Comparison of ENCODE assay signal across 26 cellular contexts in the genomic region with DNA sequence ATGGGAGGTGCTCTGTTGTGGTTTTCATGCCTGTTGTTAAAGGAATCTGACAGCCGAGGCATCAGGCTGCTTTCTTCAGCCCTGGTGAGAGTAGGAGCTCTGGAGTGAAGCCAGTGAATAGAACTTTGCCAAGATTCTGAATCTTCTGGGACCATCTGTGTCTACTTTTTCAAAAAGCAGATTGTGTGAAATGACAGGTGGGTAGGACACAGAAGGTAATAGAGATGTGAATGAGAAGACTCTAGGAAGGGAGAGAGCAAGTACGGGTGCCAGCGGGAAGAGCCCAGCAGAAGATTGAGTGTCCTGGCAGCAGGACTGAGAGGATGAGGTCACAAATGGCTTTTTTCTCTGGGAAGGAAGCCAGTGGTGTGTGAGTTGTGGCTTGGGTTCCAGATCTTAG.
A peak's percentile ranks its signal among the peaks of the same experiment; 100 is the strongest.
DNase-seq lines count a peak whose midpoint lies in the region; ATAC-seq and TF ChIP-seq lines count a peak whose summit lies in the region.
"Had no signal": no experiment of that assay in that cellular context is flagged by ENCODE, and none has a peak within 500 bp of the region (broad histone marks: within the 10 kb centered on the region; RNA-seq: fewer than 3 reads in every experiment).

No MANE protein-coding gene starts in this region.

- in situ Hi-C loops in astrocyte of the cerebellum (cut with HindIII; ENCODE audit: low sequenced_read_pairs), result no loop called here

- no peak for ATAC-seq in GM18858 (IDR thresholded peaks at IDR 0.05; ENCODE audit: unreplicated experiment)
- ATAC-seq: activated T-cell treated with anti-CD3 and anti-CD28 coated beads, Interleukin-2, amount 50 U/mL, for 72 hours; CD8-positive, alpha-beta T cell; gastroesophageal sphincter had no signal

- H3K4me3 ChIP-seq in astrocyte of the cerebellum (ENCODE audit: low read depth, low read length), result no peak overlapping the region
- no peak overlapping the region for H3K4me3 ChIP-seq in fibroblast of the aortic adventitia (ENCODE audit: low read depth, low read length)
- H3K4me3 ChIP-seq: gastroesophageal sphincter, GM23248, ovary, SK-N-MC, thoracic aorta had no signal

- DNase-seq in NCI-H2196 (lab: John Stamatoyannopoulos, UW; ENCODE audit: unreplicated experiment) (peak; percentile 38), NCI-H2196 treated with DMSO at 0.1 percent for 48 hours (lab: John Stamatoyannopoulos, UW; ENCODE audit: unreplicated experiment) (no peak), astrocyte of the cerebellum (ENCODE audit: low read depth) (peak; percentile 78), fibroblast of the aortic adventitia (ENCODE audit: low read depth) (peak; percentile 4), superior temporal gyrus (ENCODE audit: extremely low spot score) (peak; percentile 60), NCI-H524 treated with DMSO at 0.1 percent for 48 hours (lab: John Stamatoyannopoulos, UW) (no peak)
- DNase-seq in activated CD4-positive, alpha-beta T cell treated with anti-CD3 and anti-CD28 coated beads, Interleukin-2, amount 50 U/mL, for 48 hours, result no peak
- DNase-seq: activated CD4-positive, alpha-beta T cell treated with anti-CD3 and anti-CD28 coated beads for 4 hours; activated naive CD4-positive, alpha-beta T cell treated with anti-CD3 and anti-CD28 coated beads for 36 hours; activated T-cell treated with anti-CD3 and anti-CD28 coated beads, Interleukin-2, amount 50 U/mL, for 72 hours; CD8-positive, alpha-beta T cell; cerebellar nuclear complex; DMS53; GDM1; GM23248; MM.1S; NCI-H1417; NCI-H2081 treated with DMSO at 0.1 percent for 48 hours; NCI-H510A treated with DMSO at 0.1 percent for 48 hours; NK-92 treated with Interleukin-12 subunit alpha and Interleukin-12 subunit beta, amount 100 ng/mL, for 24 hours; ovary; stimulated activated naive CD4-positive, alpha-beta T cell treated with Interleukin-2 at 50 U/mL for 16 hours had no signal

- TF ChIP-seq CTCF in astrocyte of the cerebellum (IDR thresholded peaks at IDR 0.05; ENCODE audit: low read depth, low read length, missing control alignments) (no peak), fibroblast of the aortic adventitia (IDR thresholded peaks at IDR 0.05; ENCODE audit: insufficient read depth, low read length) (no peak)

Comparison
In these comparisons a context has a peak if more than half of its experiments do, and no peak if none do; other contexts are left out.
1. DNase-seq: peak in NCI-H2196 (single experiment), astrocyte of the cerebellum (single experiment), fibroblast of the aortic adventitia (single experiment) and superior temporal gyrus (single experiment); none in NCI-H2196 treated with DMSO at 0.1 percent for 48 hours (single experiment), activated CD4-positive, alpha-beta T cell treated with anti-CD3 and anti-CD28 coated beads, Interleukin-2, amount 50 U/mL, for 48 hours (0 of 2) and NCI-H524 treated with DMSO at 0.1 percent for 48 hours (single experiment).